11 cellular contexts compared by ENCODE assay signal in genomic region chr18:58953627-58954026, GRCh38.
DNase-seq lines count a peak whose midpoint lies in the region; TF ChIP-seq lines count a peak whose summit lies in the region.
"Had no signal": no experiment of that assay in that cellular context is flagged by ENCODE, and none has a peak within 500 bp of the region (broad histone marks: within the 10 kb centered on the region; RNA-seq: fewer than 3 reads in every experiment).

No MANE protein-coding gene starts in this region.

- POLR2A ChIA-PET in GM10248 (lab: Yijun Ruan, JAX), result no interaction called here

- no peaks in the 10 kb centered on the region for H3K9me3 Mint-ChIP-seq in mesothelial cell of epicardium
- H3K9me3 Mint-ChIP-seq: activated CD4-positive, alpha-beta memory T cell treated with anti-CD3 and anti-CD28 coated beads for 36 hours; effector memory CD8-positive, alpha-beta T cell had no signal

- no peak overlapping the region for H3K4me3 Mint-ChIP-seq in mesothelial cell of epicardium
- H3K4me3 Mint-ChIP-seq: activated CD4-positive, alpha-beta memory T cell treated with anti-CD3 and anti-CD28 coated beads for 36 hours; effector memory CD8-positive, alpha-beta T cell had no signal

- peak overlapping the region; percentile 40 for H3K27ac Mint-ChIP-seq in mesothelial cell of epicardium
- H3K27ac Mint-ChIP-seq: activated CD4-positive, alpha-beta memory T cell treated with anti-CD3 and anti-CD28 coated beads for 36 hours; effector memory CD8-positive, alpha-beta T cell had no signal

- peaks cover 39% of the 10 kb centered on the region for H3K36me3 Mint-ChIP-seq in mesothelial cell of epicardium
- H3K36me3 Mint-ChIP-seq: activated CD4-positive, alpha-beta memory T cell treated with anti-CD3 and anti-CD28 coated beads for 36 hours had no signal

- H3K27me3 Mint-ChIP-seq in mesothelial cell of epicardium (ENCODE audit: low read depth), result no peaks in the 10 kb centered on the region
- H3K27me3 Mint-ChIP-seq: effector memory CD8-positive, alpha-beta T cell had no signal

- peaks cover 7% of the 10 kb centered on the region for H3K4me1 Mint-ChIP-seq in mesothelial cell of epicardium

- peak; percentile 25 for DNase-seq in DMS 273 treated with DMSO at 0.1 percent for 48 hours (lab: John Stamatoyannopoulos, UW)
- peak; percentile 58 for DNase-seq in NCI-H2029 (lab: John Stamatoyannopoulos, UW)
- peak; percentile 47 for DNase-seq in amniotic epithelial cell (ENCODE audit: low read depth)
- no peak for DNase-seq in mesothelial cell of epicardium (ENCODE audit: low spot score in 2 of 2, unreplicated experiment in 2 of 2)
- no peak for DNase-seq in GM10248 (ENCODE audit: extremely low spot score)
- no peak for DNase-seq in activated T-cell treated with anti-CD3 and anti-CD28 coated beads for 4 hours
- no peak for DNase-seq in T-helper 1 cell
- DNase-seq in stimulated activated CD4-positive, alpha-beta T cell treated with anti-CD3 and anti-CD28 coated beads, Interleukin-4, amount 100 ng/mL, for 4 hours, result no peak
- DNase-seq: activated CD4-positive, alpha-beta memory T cell treated with anti-CD3 and anti-CD28 coated beads for 36 hours; effector memory CD8-positive, alpha-beta T cell; stimulated activated naive CD4-positive, alpha-beta T cell treated with Interleukin-2 at 50 U/mL for 16 hours had no signal

- TF ChIP-seq CTCF in mesothelial cell of epicardium (IDR thresholded peaks at IDR 0.05; ENCODE audit: unreplicated experiment) (no peak), GM10248 (IDR thresholded peaks at IDR 0.05; ENCODE audit: control extremely low read depth, extremely low read depth, low read depth, missing control alignments) (no peak)

- CTCF ChIA-PET in GM10248 (lab: Yijun Ruan, JAX), result interaction anchor here (1.6 kb wide), 1 partner anchor 10 kb away, joined by 4 read pairs; no protein-coding TSS in a partner anchor

Comparison
In these comparisons a context has a peak if more than half of its experiments do, and no peak if none do; other contexts are left out.
1. DNase-seq: peak in DMS 273 treated with DMSO at 0.1 percent for 48 hours (single experiment), NCI-H2029 (single experiment) and amniotic epithelial cell (single experiment); none in mesothelial cell of epicardium (0 of 2), GM10248 (single experiment), activated T-cell treated with anti-CD3 and anti-CD28 coated beads for 4 hours (single experiment), T-helper 1 cell (0 of 5) and stimulated activated CD4-positive, alpha-beta T cell treated with anti-CD3 and anti-CD28 coated beads, Interleukin-4, amount 100 ng/mL, for 4 hours (0 of 2).